Comparison of ENCODE assay signal across 1 cellular context in genomic region chr6:130105996-130106704, GRCh38.
TF ChIP-seq lines count a peak whose summit lies in the region.

No MANE protein-coding gene starts in this region.

TF ChIP-seq in GM12878, 131 proteins besides CTCF, POLR2A, EP300 and RAD21 (continued from another document):
- TF ChIP-seq IKZF2 (IDR thresholded peaks at IDR 0.05) (peak; percentile 22 to 25; a peak in 2 of 4 replicates), YY1 (IDR thresholded peaks at IDR 0.05; ENCODE audit: low read depth, low read length) (peak; percentile 87), LARP7 (IDR thresholded peaks at IDR 0.05) (no peak), CHD1 (IDR thresholded peaks at IDR 0.05; ENCODE audit: low read depth, low read length) (no peak), SRF (IDR thresholded peaks at IDR 0.05; ENCODE audit: low read depth in 2 of 2, low read length in 2 of 2) (0 out of 4 replicates have a peak, but pooled peaks of 1 of the 2 experiments have one; percentile 35), PAX5 (IDR thresholded peaks at IDR 0.05; ENCODE audit: borderline replicate concordance, low read depth, low read length) (no peak), IKZF1 (conservative IDR thresholded peaks at IDR 0.05) (0 out of 2 replicates have a peak, but pooled peaks have one; percentile 15), MYC (IDR thresholded peaks at IDR 0.05; ENCODE audit: insufficient read depth, insufficient read length, insufficient replicate concordance, low read length, severe bottlenecking) (no peak), SPI1 (IDR thresholded peaks at IDR 0.05; ENCODE audit: borderline replicate concordance, insufficient read depth, low read depth, low read length) (peak; percentile 100), ATF2 (IDR thresholded peaks at IDR 0.05; ENCODE audit: low read length) (no peak), PKNOX1 (IDR thresholded peaks at IDR 0.05) (no peak), GATAD2B (conservative IDR thresholded peaks at IDR 0.05; ENCODE audit: low read depth) (no peak), NR2F1 (conservative IDR thresholded peaks at IDR 0.05) (no peak), BACH1 (IDR thresholded peaks at IDR 0.05; ENCODE audit: borderline replicate concordance) (no peak), PAX8 (IDR thresholded peaks at IDR 0.05) (no peak), SMC3 (IDR thresholded peaks at IDR 0.05; ENCODE audit: borderline replicate concordance, low read length) (no peak), SREBF2 (IDR thresholded peaks at IDR 0.05; ENCODE audit: low read length) (no peak), CBX5 (IDR thresholded peaks at IDR 0.05; ENCODE audit: low read depth) (0 out of 2 replicates have a peak, but pooled peaks have one; percentile 45), JUNB (IDR thresholded peaks at IDR 0.05) (no peak), HCFC1 (IDR thresholded peaks at IDR 0.05; ENCODE audit: low read length) (no peak), ZBTB4 (CRISPR knock-in tag; IDR thresholded peaks at IDR 0.05) (no peak), RELB (IDR thresholded peaks at IDR 0.05; ENCODE audit: low read depth) (peak; percentile 42; the same call in 1 of the 2 replicates), MTA2 (IDR thresholded peaks at IDR 0.05; ENCODE audit: low read depth) (no peak; the same call in 1 of the 2 replicates), CBFB (IDR thresholded peaks at IDR 0.05; ENCODE audit: low read depth) (no peak), SREBF1 (IDR thresholded peaks at IDR 0.05; ENCODE audit: low read length) (no peak), SUPT20H (IDR thresholded peaks at IDR 0.05; ENCODE audit: borderline replicate concordance, control insufficient read depth, low read depth, low read length) (no peak), ZBTB40 (IDR thresholded peaks at IDR 0.05; ENCODE audit: borderline replicate concordance) (no peak)
